8 cellular contexts compared by ENCODE assay signal in genomic region chr20:58850693-58851174, GRCh38. TPM values are rescaled to one million over a fixed set of nuclear protein-coding genes. Genes with fewer than 3 reads are reported as not detected.
DNase-seq lines count a peak whose midpoint lies in the region; ATAC-seq, FAIRE-seq and TF ChIP-seq lines count a peak whose summit lies in the region.

TSS of gene GNAS-AS1 (minus strand) at chr20:58850902.

- peak within 1 kb of the TSS; percentile 84 for H2AFZ ChIP-seq in smooth muscle cell (ENCODE audit: low read depth)

- CTCF ChIA-PET in AG04450 (lab: Charles Lee): interaction anchor here (0.8 kb wide), 1 partner anchor 20 kb away, joined by 4 read pairs; no protein-coding TSS in a partner anchor

- POLR2A ChIA-PET in AG04450 (lab: Yijun Ruan, JAX): no interaction called here

- H3K9me3 ChIP-seq in AG04450 (ENCODE audit: control insufficient read depth, insufficient read depth, low read length): peaks cover 49% of the 10 kb centered on the region
- no peaks in the 10 kb centered on the region for H3K9me3 ChIP-seq in iPS-15b (ENCODE audit: control insufficient read depth, insufficient read depth, low read length)
- H3K9me3 ChIP-seq in smooth muscle cell (replicated peaks; ENCODE audit: low read depth): no peaks in the 10 kb centered on the region

- 54% methylated on average over 21 of the region's 25 CpGs for WGBS in smooth muscle cell (ENCODE audit: low lambda C conversion rate)

- DNase-seq in AG04450 (ENCODE audit: low read depth, low spot score): peak; percentile 80
- DNase-seq in GM19239 (ENCODE audit: insufficient read length, low spot score): peak; percentile 91
- DNase-seq in T-helper 22 cell (ENCODE audit: low read depth): peak; percentile 39
- peak; percentile 94 for DNase-seq in astrocyte of the hippocampus (ENCODE audit: low read depth, low spot score)
- DNase-seq in smooth muscle cell (lab: John Stamatoyannopoulos, UW; ENCODE audit: unreplicated experiment): peak; percentile 27
- DNase-seq in NOMO-1 (lab: John Stamatoyannopoulos, UW; ENCODE audit: unreplicated experiment in 2 of 2): no peak

- peaks cover 10% of the 10 kb centered on the region for H3K79me2 ChIP-seq in smooth muscle cell (ENCODE audit: low read depth)

- peak within 1 kb of the TSS; percentile 98 for H3K9ac ChIP-seq in iPS-15b (ENCODE audit: low read depth, low read length)
- peak within 1 kb of the TSS; percentile 10 for H3K9ac ChIP-seq in smooth muscle cell (ENCODE audit: low read depth)

- peak; percentile 60 for ATAC-seq in HG03457 (IDR thresholded peaks at IDR 0.05; ENCODE audit: unreplicated experiment)

- FAIRE-seq in GM19239 (lab: Jason Lieb, UNC): peak; percentile 93

- peak within 1 kb of the TSS; percentile 96 for H3K4me2 ChIP-seq in smooth muscle cell

- TF ChIP-seq CTCF in AG04450 (IDR thresholded peaks at IDR 0.05; ENCODE audit: low read depth, low read length) (peak; percentile 10; the same call in 1 of the 2 replicates), smooth muscle cell (IDR thresholded peaks at IDR 0.05; ENCODE audit: borderline replicate concordance, insufficient read depth, poor library complexity, severe bottlenecking) (no peak)

- peaks cover 26% of the 10 kb centered on the region for H3K4me1 ChIP-seq in iPS-15b (ENCODE audit: control insufficient read depth, insufficient read depth, low read length)
- peaks cover 15% of the 10 kb centered on the region for H3K4me1 ChIP-seq in smooth muscle cell (ENCODE audit: low read depth)

- H3F3A ChIP-seq in smooth muscle cell (ENCODE audit: low read depth): no peaks in the 10 kb centered on the region

- H3K27me3 ChIP-seq in AG04450 (ENCODE audit: control insufficient read depth, insufficient read depth, low read length) (peaks cover 34% of the 10 kb centered on the region), iPS-15b (ENCODE audit: control insufficient read depth, insufficient read depth, low read length) (peaks cover 37% of the 10 kb centered on the region), smooth muscle cell (ENCODE audit: low read depth) (peaks cover 54% of the 10 kb centered on the region)

- H3K4me3 ChIP-seq in AG04450 (ENCODE audit: low read depth, low read length) (peak within 1 kb of the TSS; percentile 75), iPS-15b (ENCODE audit: low read depth, low read length) (peak within 1 kb of the TSS; percentile 94), smooth muscle cell (peak within 1 kb of the TSS; percentile 61)

- H4K20me1 ChIP-seq in smooth muscle cell (ENCODE audit: low read depth): peaks cover 14% of the 10 kb centered on the region

- H3K36me3 ChIP-seq in iPS-15b (ENCODE audit: control insufficient read depth, insufficient read depth, low read length): peaks cover 10% of the 10 kb centered on the region
- H3K36me3 ChIP-seq in smooth muscle cell (ENCODE audit: low read depth): no peaks in the 10 kb centered on the region

- H3K27ac ChIP-seq in AG04450 (ENCODE audit: low read depth, low read length) (no peak within 1 kb of the TSS), smooth muscle cell (ENCODE audit: low read depth) (no peak within 1 kb of the TSS)

RNA-seq across cellular contexts. Expression of gene GNAS-AS1, which starts in this region (rescaled TPM):
- polyA plus RNA-seq in AG04450 (2011; rRNA removed): 0.52 and 0.65 TPM in 2 replicates
- polyA minus RNA-seq in AG04450 (2011; rRNA and poly(A)+ RNA removed): 0.48 and 1.1 TPM in 2 replicates
- total RNA-seq in smooth muscle cell: 0.13 and 0.40 TPM in 2 replicates
- polyA plus RNA-seq in smooth muscle cell: 0.35 TPM in 1 of 2 replicates, not detected in the other

Comparison
In these comparisons a context has a peak if more than half of its experiments do, and no peak if none do; other contexts are left out.
1. Peak in DNase-seq, H3K4me3 ChIP-seq, H3K9ac ChIP-seq and H3K4me2 ChIP-seq in smooth muscle cell; RNA of the gene not detected or under 1 TPM.
2. DNase-seq: peak in AG04450 (single experiment), GM19239 (single experiment), T-helper 22 cell (single experiment) and astrocyte of the hippocampus (single experiment); none in NOMO-1 (0 of 2).
3. Peak in every context shown above with its lines, with median percentiles within 50 percentile points of each other: H3K4me3 ChIP-seq.